8 cellular contexts compared by ENCODE assay signal in the genomic region with DNA sequence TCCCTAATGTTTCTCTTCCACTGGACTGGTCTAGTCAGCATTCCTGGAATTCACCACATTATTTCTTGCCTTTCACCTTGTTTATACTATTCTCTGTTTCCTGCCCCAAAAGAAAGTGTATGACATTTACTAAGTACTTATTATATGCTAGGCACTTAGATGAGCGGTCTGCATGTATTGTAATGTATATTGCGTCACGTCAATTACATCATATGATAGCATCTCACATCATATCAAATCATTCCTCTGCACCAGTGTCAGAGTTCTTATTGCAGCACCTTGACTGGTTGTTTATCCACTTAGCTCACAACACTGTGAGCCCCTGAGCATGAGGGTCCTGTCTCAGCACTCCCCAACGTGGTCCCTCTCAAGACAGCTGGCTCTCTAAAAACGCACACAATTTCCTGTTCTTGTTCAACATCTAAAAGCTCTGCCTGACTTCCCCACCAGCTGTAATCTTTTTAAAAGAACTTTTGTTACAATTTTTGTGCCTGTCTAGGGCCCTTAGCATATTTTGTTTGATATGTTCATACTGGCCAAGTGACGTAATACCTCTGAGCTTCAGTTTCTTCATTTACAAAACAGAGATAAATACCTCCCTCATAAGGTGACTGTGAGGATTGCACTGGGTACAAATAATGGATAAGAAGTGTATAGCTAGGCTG. TPM values are rescaled to one million over a fixed set of nuclear protein-coding genes. Genes with fewer than 3 reads are reported as not detected.
DNase-seq lines count a peak whose midpoint lies in the region; ATAC-seq and TF ChIP-seq lines count a peak whose summit lies in the region.

No MANE protein-coding gene starts in this region.

- H3K27me3 ChIP-seq in Loucy (ENCODE audit: insufficient read depth, low read length, poor library complexity, severe bottlenecking) (no peaks in the 10 kb centered on the region), lung (ENCODE audit: control insufficient read depth, insufficient read depth) (no peaks in the 10 kb centered on the region), suprapubic skin (no peaks in the 10 kb centered on the region)

- TF ChIP-seq CTCF in Loucy (conservative IDR thresholded peaks at IDR 0.05; ENCODE audit: low read length) (peak; percentile 58), lung (IDR thresholded peaks at IDR 0.05; ENCODE audit: control extremely low read depth, extremely low read depth) (no peak), suprapubic skin (IDR thresholded peaks at IDR 0.05) (no peak)

- H3K36me3 ChIP-seq in Loucy (ENCODE audit: insufficient read depth, low read length) (no peaks in the 10 kb centered on the region), lung (ENCODE audit: control insufficient read depth in 2 of 2, insufficient read depth in 2 of 2, low read length in 2 of 2) (no peaks in the 10 kb centered on the region), suprapubic skin (no peaks in the 10 kb centered on the region)

- no peaks in the 10 kb centered on the region for H3K9me2 ChIP-seq in Loucy (replicated peaks; ENCODE audit: low read depth, low read length)

- peak; percentile 54 for ATAC-seq in lung (ENCODE audit: insufficient read depth, low FRiP score)

- TF ChIP-seq POLR2A in suprapubic skin (IDR thresholded peaks at IDR 0.05), result no peak

- H3K4me1 ChIP-seq in Loucy (ENCODE audit: insufficient read depth, low read length, poor library complexity, severe bottlenecking), result no peaks in the 10 kb centered on the region
- peaks cover 11 to 41% of the 10 kb centered on the region in 2 donors for H3K4me1 ChIP-seq in lung (ENCODE audit: control insufficient read depth in 2 of 2, insufficient read depth in 2 of 2, low read length in 2 of 2)
- H3K4me1 ChIP-seq in suprapubic skin, result peaks cover 14% of the 10 kb centered on the region

- peak in 4 of 6 experiments; percentile 2 to 57 (median 54) for DNase-seq in stimulated activated naive CD4-positive, alpha-beta T cell (lab: John Stamatoyannopoulos, UW)
- no peak for DNase-seq in stimulated activated naive CD4-positive, alpha-beta T cell treated with Interleukin-2 at 50 U/mL for 16 hours (lab: John Stamatoyannopoulos, UW)
- DNase-seq in astrocyte of the hippocampus (ENCODE audit: low read depth, low spot score) (peak; percentile 59), lung (ENCODE audit: low spot score) (no peak), HuH-7.5 (ENCODE audit: low spot score) (no peak), COR-L47 (lab: John Stamatoyannopoulos, UW) (no peak), suprapubic skin (ENCODE audit: low spot score in 2 of 2) (no peak)

- no peak for TF ChIP-seq EP300 in suprapubic skin (IDR thresholded peaks at IDR 0.05)

- H3K9me3 ChIP-seq in Loucy (ENCODE audit: insufficient read depth, low read depth, low read length) (no peaks in the 10 kb centered on the region), lung (ENCODE audit: control insufficient read depth in 2 of 2, insufficient read depth in 1 of 2, low read length in 1 of 2) (no peaks in the 10 kb centered on the region), suprapubic skin (no peaks in the 10 kb centered on the region)

- H3K27ac ChIP-seq in lung (ENCODE audit: low read depth in 1 of 2, low read length in 1 of 2) (peak overlapping the region in 1 of 2 donors; percentile 66), suprapubic skin (no peak overlapping the region)

- no peaks in the 10 kb centered on the region for H3K79me2 ChIP-seq in Loucy (ENCODE audit: insufficient read depth, low read length)

- no peak overlapping the region for H2AFZ ChIP-seq in Loucy (ENCODE audit: low read length)

- H4K20me1 ChIP-seq in Loucy (ENCODE audit: insufficient read depth, low read length, poor library complexity, severe bottlenecking), result no peaks in the 10 kb centered on the region

- no peaks in the 10 kb centered on the region for H3F3A ChIP-seq in Loucy (ENCODE audit: low read depth)

- WGBS in lung, 2 donors, result 34 to 40% methylated on average over 6 of the region's 6 CpGs
- 68% methylated on average over 6 of the region's 6 CpGs for WGBS in suprapubic skin

- no peak overlapping the region for H3K4me3 ChIP-seq in Loucy (ENCODE audit: low read length, poor library complexity, severe bottlenecking)
- H3K4me3 ChIP-seq in lung, result no peak overlapping the region
- H3K4me3 ChIP-seq in suprapubic skin, result no peak overlapping the region

- H3K4me2 ChIP-seq in Loucy (ENCODE audit: low read depth, low read length, poor library complexity, severe bottlenecking), result no peak overlapping the region

- no peak overlapping the region for H3K9ac ChIP-seq in Loucy (ENCODE audit: low read depth, low read length, poor library complexity, severe bottlenecking)

RNA-seq across cellular contexts. Expression of gene ARHGAP31, which starts 58.8 kb away (rescaled TPM):
- 10 to 100 TPM; 45.8 to 58.5 TPM for total RNA-seq in lung
- 10 to 100 TPM; 11.6 to 17.5 TPM for polyA plus RNA-seq in lung
- 10 to 100 TPM; 15.8 to 26.6 (median 21.7) TPM for total RNA-seq in suprapubic skin

Comparison
In these comparisons a context has a peak if more than half of its experiments do, and no peak if none do; other contexts are left out.
1. DNase-seq: peak in stimulated activated naive CD4-positive, alpha-beta T cell (4 of 6) and astrocyte of the hippocampus (single experiment); none in stimulated activated naive CD4-positive, alpha-beta T cell treated with Interleukin-2 at 50 U/mL for 16 hours (single experiment), lung (single experiment), HuH-7.5 (single experiment), COR-L47 (single experiment) and suprapubic skin (0 of 2).